In the genomic region with DNA sequence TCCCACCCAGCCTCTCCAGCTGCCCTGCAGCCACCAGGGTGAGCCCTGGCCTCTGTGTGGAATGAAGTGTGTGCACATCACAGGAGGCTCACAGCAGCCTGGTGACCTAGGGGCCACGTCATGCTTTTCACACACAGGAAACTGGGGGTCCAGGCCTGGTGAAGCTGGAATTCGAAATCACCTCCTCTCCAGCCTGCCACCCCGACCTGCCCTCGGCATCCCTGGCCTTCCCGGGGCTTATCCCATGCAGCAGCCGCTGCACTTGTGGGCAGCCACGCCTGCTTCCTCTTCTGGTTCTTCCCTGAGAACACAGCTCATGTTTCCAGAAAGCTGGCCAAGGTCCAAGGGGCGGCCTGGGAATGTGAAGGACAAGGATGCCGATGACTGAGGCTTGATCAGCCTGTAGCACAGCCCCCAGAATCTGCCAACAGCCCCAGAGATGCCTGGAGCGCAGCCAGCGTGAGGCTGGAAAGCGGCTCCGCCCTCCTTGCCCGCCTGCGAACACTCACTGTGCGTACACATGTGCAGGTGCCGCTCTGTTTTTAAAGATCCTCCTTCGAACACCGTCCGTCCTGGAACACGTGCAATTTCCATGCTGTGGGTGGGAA, we compare ENCODE assay signal across 8 cellular contexts. TPM values are rescaled to one million over a fixed set of nuclear protein-coding genes. Genes with fewer than 3 reads are reported as not detected.
DNase-seq lines count a peak whose midpoint lies in the region; ATAC-seq lines count a peak whose summit lies in the region.

No MANE protein-coding gene starts in this region.

- peaks cover 4% of the 10 kb centered on the region; the same call in 1 of the 2 replicates for H3K27me3 ChIP-seq in GM23248 (replicated peaks; ENCODE audit: insufficient read depth)

- in situ Hi-C loops in GM23248 (cut with MboI), result no loop called here

- ATAC-seq in HG02981 (IDR thresholded peaks at IDR 0.05; ENCODE audit: unreplicated experiment), result no peak
- no peak for ATAC-seq in GM21717 (IDR thresholded peaks at IDR 0.05; ENCODE audit: unreplicated experiment)

- no peaks in the 10 kb centered on the region for H3K9me3 ChIP-seq in GM23248 (ENCODE audit: low read depth)

- no peaks in the 10 kb centered on the region for H4K20me1 ChIP-seq in GM23248 (ENCODE audit: insufficient read depth)

- peak; percentile 92 for DNase-seq in GM23248
- DNase-seq in NCI-H446 treated with DMSO at 0.1 percent for 48 hours (lab: John Stamatoyannopoulos, UW), result peak; percentile 62
- DNase-seq in dermis blood vessel endothelial cell, result peak; percentile 97
- peak; percentile 98 for DNase-seq in myocyte (ENCODE audit: low read depth)
- DNase-seq in T-helper 2 cell, result no peak
- DNase-seq in GDM1 (lab: John Stamatoyannopoulos, UW), result no peak

- H3K4me2 ChIP-seq in GM23248 (ENCODE audit: unreplicated experiment), result no peak overlapping the region

- no peak overlapping the region for H3K4me3 ChIP-seq in GM23248

- 6% methylated on average over 20 to 21 of the region's 21 CpGs for WGBS in GM23248 (ENCODE audit: low coverage in 1 of 2, low lambda C conversion rate in 2 of 2, missing lambda C conversion rate in 2 of 2), 2 experiments

- no peaks in the 10 kb centered on the region for H3K79me2 ChIP-seq in GM23248 (ENCODE audit: insufficient read depth)

- H3F3A ChIP-seq in GM23248 (ENCODE audit: insufficient read depth), result peaks cover 16% of the 10 kb centered on the region

- H3K9me2 ChIP-seq in GM23248 (ENCODE audit: insufficient read depth), result no peaks in the 10 kb centered on the region

- no peaks in the 10 kb centered on the region for H3K36me3 ChIP-seq in GM23248 (ENCODE audit: low read depth)

- H3K9ac ChIP-seq in GM23248, result no peak overlapping the region

- H2AFZ ChIP-seq in GM23248, result no peak overlapping the region

- peak overlapping the region; percentile 69 for H3K27ac ChIP-seq in GM23248

- H3K4me1 ChIP-seq in GM23248 (ENCODE audit: insufficient read depth), result peaks cover 21% of the 10 kb centered on the region

RNA-seq across cellular contexts. Expression of a gene that starts 4.2 kb away (rescaled TPM):
- total RNA-seq in GM23248 (2014; rRNA removed; shearing (Covaris generic)), result not detected in 2 replicates
- polyA plus RNA-seq in GM23248 (2016; fragmentation: Nextera tagmentation; extraction: Ambion mirVana), result not detected in 2 replicates
- total RNA-seq in dermis blood vessel endothelial cell (0.05 TPM in 1 of 2 replicates, not detected in the other), myocyte (not detected in 2 replicates)
- polyA plus RNA-seq in myocyte (2012), result not detected

Comparison
In these comparisons a context has a peak if more than half of its experiments do, and no peak if none do; other contexts are left out.
1. DNase-seq: peak in GM23248 (single experiment), NCI-H446 treated with DMSO at 0.1 percent for 48 hours (single experiment), dermis blood vessel endothelial cell (single experiment) and myocyte (single experiment); none in T-helper 2 cell (0 of 5) and GDM1 (single experiment).